Comparison of ENCODE assay signal across 8 cellular contexts in genomic region chr2:102063360-102063947, GRCh38.
DNase-seq lines count a peak whose midpoint lies in the region; ATAC-seq and TF ChIP-seq lines count a peak whose summit lies in the region.

No MANE protein-coding gene starts in this region.

- peaks cover 0 to 46% (median 26%) of the 10 kb centered on the region in 10 experiments; a peak in 15 of 20 replicates for H3K4me1 ChIP-seq in BLaER1 treated with 17β-estradiol and CSF1 and Interleukin-3, amounts not matched to agents 10 nM and 100 nM
- H3K4me1 ChIP-seq in PC-9 (replicated peaks; ENCODE audit: insufficient read depth) (peaks cover 45% of the 10 kb centered on the region), esophagus (ENCODE audit: control insufficient read depth in 2 of 2, insufficient read depth in 2 of 2, low read length in 1 of 2) (peaks cover 7 to 8% of the 10 kb centered on the region in 2 donors), foreskin keratinocyte (peaks cover 22% of the 10 kb centered on the region)

- peaks cover 68% of the 10 kb centered on the region for H3K4me1 Mint-ChIP-seq in nephron progenitor cell

- no peaks in the 10 kb centered on the region for H3K9me2 ChIP-seq in PC-9 (ENCODE audit: insufficient read depth)

- H3K9ac ChIP-seq in BLaER1 treated with 17β-estradiol and CSF1 and Interleukin-3, amounts not matched to agents 10 nM and 100 nM = peak overlapping the region in 6 of 11 experiments; percentile 26 to 73 (median 60); a peak in 9 of 22 replicates

- peak overlapping the region in 1 of 10 experiments; percentile 32; a peak in 3 of 20 replicates for H3K4me3 ChIP-seq in BLaER1 treated with 17β-estradiol and CSF1 and Interleukin-3, amounts not matched to agents 10 nM and 100 nM
- H3K4me3 ChIP-seq in PC-9 = no peak overlapping the region
- no peak overlapping the region for H3K4me3 ChIP-seq in esophagus (ENCODE audit: low read depth in 1 of 2, low read length in 2 of 2)

- H3K27me3 ChIP-seq in BLaER1 treated with 17β-estradiol and CSF1 and Interleukin-3, amounts not matched to agents 10 nM and 100 nM = no peaks in the 10 kb centered on the region
- H3K27me3 ChIP-seq in PC-9 (ENCODE audit: insufficient read depth, low read depth) = no peaks in the 10 kb centered on the region
- H3K27me3 ChIP-seq in esophagus (ENCODE audit: control insufficient read depth in 1 of 2, insufficient read depth in 2 of 2, low read length in 2 of 2) = no peaks in the 10 kb centered on the region
- no peaks in the 10 kb centered on the region for H3K27me3 ChIP-seq in foreskin keratinocyte

- peak overlapping the region in 10 of 11 experiments; percentile 44 to 89 (median 65); a peak in 17 of 22 replicates for H3K27ac ChIP-seq in BLaER1 treated with 17β-estradiol and CSF1 and Interleukin-3, amounts not matched to agents 10 nM and 100 nM
- peak overlapping the region; percentile 82 for H3K27ac ChIP-seq in PC-9
- H3K27ac ChIP-seq in esophagus (ENCODE audit: low read depth in 2 of 2, low read length in 1 of 2) = peak overlapping the region; percentile 85 to 95
- no peak overlapping the region for H3K27ac ChIP-seq in foreskin keratinocyte

- peaks cover 15% of the 10 kb centered on the region; the same call in 1 of the 2 replicates for H3F3A ChIP-seq in PC-9 (ENCODE audit: insufficient read depth, low read depth)

- TF ChIP-seq CTCF in PC-9 (conservative IDR thresholded peaks at IDR 0.05) (no peak), nephron progenitor cell (IDR thresholded peaks at IDR 0.05) (no peak), foreskin keratinocyte (conservative IDR thresholded peaks at IDR 0.05) (no peak)

- CTCF ChIA-PET in PC-9 (lab: Charles Lee) = interaction anchor here (0.6 kb wide), 1 partner anchor 645 kb away, joined by 7 read pairs; no protein-coding TSS in a partner anchor

- peaks cover 0 to 20% (median 7%) of the 10 kb centered on the region in 11 experiments; a peak in 15 of 22 replicates for H3K9me3 ChIP-seq in BLaER1 treated with 17β-estradiol and CSF1 and Interleukin-3, amounts not matched to agents 10 nM and 100 nM (replicated peaks in 1 of 11)
- H3K9me3 ChIP-seq in PC-9 (ENCODE audit: insufficient read depth, low read depth) (no peaks in the 10 kb centered on the region), esophagus (ENCODE audit: control insufficient read depth in 2 of 2, insufficient read depth in 1 of 2, low read depth in 1 of 2, low read length in 1 of 2) (peaks cover 0 to 4% of the 10 kb centered on the region in 2 donors)

- 44 to 49% methylated on average over 7 of the region's 7 CpGs for WGBS in esophagus, 2 donors

- DNase-seq in PC-9 = peak; percentile 46 to 50
- no peak for DNase-seq in nephron progenitor cell
- no peak for DNase-seq in foreskin keratinocyte

- POLR2A ChIA-PET in PC-9 (lab: Charles Lee; ENCODE audit: unreplicated experiment) = interaction anchor here (0.5 kb wide), 1 partner anchor 19 kb away, joined by 4 read pairs; no protein-coding TSS in a partner anchor

- no peaks in the 10 kb centered on the region for H3K79me2 ChIP-seq in PC-9 (ENCODE audit: low read depth)

- no peaks in the 10 kb centered on the region for H4K20me1 ChIP-seq in BLaER1 treated with 17β-estradiol and CSF1 and Interleukin-3, amounts not matched to agents 10 nM and 100 nM
- H4K20me1 ChIP-seq in PC-9 (ENCODE audit: insufficient read depth) = no peaks in the 10 kb centered on the region

- intact Hi-C loops in PC-9 (cut with micrococcal nuclease; ENCODE audit: unreplicated experiment) = no loop called here

- H3K36me3 Mint-ChIP-seq in nephron progenitor cell (ENCODE audit: low read depth) = no peaks in the 10 kb centered on the region

- peak overlapping the region; percentile 61; the same call in 1 of the 2 replicates for H2AFZ ChIP-seq in PC-9

- peak overlapping the region in 9 of 11 experiments; percentile 1 to 94 (median 76); a peak in 15 of 22 replicates for H3K4me2 ChIP-seq in BLaER1 treated with 17β-estradiol and CSF1 and Interleukin-3, amounts not matched to agents 10 nM and 100 nM
- peak overlapping the region; percentile 73 for H3K4me2 ChIP-seq in PC-9

- peaks cover 15% of the 10 kb centered on the region for H3K27me3 Mint-ChIP-seq in nephron progenitor cell (ENCODE audit: low read depth, poor library complexity)

- H3K36me3 ChIP-seq in BLaER1 treated with 17β-estradiol and CSF1 and Interleukin-3, amounts not matched to agents 10 nM and 100 nM = no peaks in the 10 kb centered on the region
- H3K36me3 ChIP-seq in PC-9 (ENCODE audit: low read depth) (no peaks in the 10 kb centered on the region), esophagus (ENCODE audit: control insufficient read depth in 2 of 2, insufficient read depth in 2 of 2, low read length in 1 of 2) (no peaks in the 10 kb centered on the region)

- H3K27ac Mint-ChIP-seq in nephron progenitor cell = peak overlapping the region; percentile 51

- no peak for ATAC-seq in HG03097 (IDR thresholded peaks at IDR 0.05; ENCODE audit: low FRiP score, unreplicated experiment)
- no peak for ATAC-seq in HG02885 (IDR thresholded peaks at IDR 0.05; ENCODE audit: poor library complexity, unreplicated experiment)
- no peak for ATAC-seq in foreskin keratinocyte
- no peak for ATAC-seq in HG03280 (IDR thresholded peaks at IDR 0.05; ENCODE audit: unreplicated experiment)

- no peak overlapping the region for H3K4me3 Mint-ChIP-seq in nephron progenitor cell

- BruUV-seq in PC-9 (replicated peaks; lab: Mats Ljungman, UMichigan) = no TSS peak

- H3K9me3 Mint-ChIP-seq in nephron progenitor cell = peaks cover 8% of the 10 kb centered on the region

Comparison
In these comparisons a context has a peak if more than half of its experiments do, and no peak if none do; other contexts are left out.
1. DNase-seq: peak in PC-9 (2 of 2); none in nephron progenitor cell (single experiment) and foreskin keratinocyte (0 of 2).